19 cellular contexts compared by ENCODE assay signal in the genomic region with DNA sequence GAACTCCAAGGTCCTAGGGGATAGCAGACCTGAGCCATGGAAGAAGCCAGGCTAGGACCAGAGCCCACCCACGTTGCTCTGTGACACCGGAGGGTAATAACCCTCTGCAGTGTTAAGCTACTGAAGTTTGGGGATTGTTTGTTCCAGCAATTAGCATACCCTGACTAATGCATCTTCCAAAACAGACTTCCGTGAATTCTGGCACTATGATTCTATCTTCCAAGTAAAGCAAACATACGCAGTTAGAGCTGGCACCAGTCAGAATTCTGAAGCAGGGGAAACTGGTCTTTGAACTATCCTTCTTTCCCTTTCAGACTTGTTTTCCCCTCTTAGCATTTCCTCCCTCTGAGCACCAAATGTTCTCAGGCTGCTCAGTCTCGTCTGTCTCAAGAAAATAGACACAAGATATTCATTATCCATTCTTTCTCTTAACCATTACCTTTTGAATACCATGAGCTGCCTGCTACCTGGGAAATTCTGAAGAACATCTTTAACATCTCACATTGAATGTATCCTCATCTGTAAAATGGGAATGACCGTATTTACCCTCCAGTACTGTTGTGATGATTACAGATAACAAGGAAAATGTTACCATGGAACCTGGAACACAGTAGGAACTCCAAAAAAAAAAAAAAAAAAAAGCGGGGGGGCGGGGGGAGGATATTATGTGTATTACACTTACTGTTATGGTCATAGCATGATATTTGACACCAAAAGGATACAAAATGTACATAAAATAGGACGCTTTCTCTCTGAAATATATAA.
DNase-seq lines count a peak whose midpoint lies in the region; ATAC-seq and TF ChIP-seq lines count a peak whose summit lies in the region.
"Had no signal": no experiment of that assay in that cellular context is flagged by ENCODE, and none has a peak within 500 bp of the region (broad histone marks: within the 10 kb centered on the region; RNA-seq: fewer than 3 reads in every experiment).

No MANE protein-coding gene starts in this region.

- H3K27me3 ChIP-seq in right atrium auricular region (no peaks in the 10 kb centered on the region), parathyroid adenoma (ENCODE audit: control insufficient read depth, insufficient read depth, low read length) (no peaks in the 10 kb centered on the region), uterus (no peaks in the 10 kb centered on the region), tibial nerve (no peaks in the 10 kb centered on the region), aorta (ENCODE audit: control insufficient read depth in 1 of 2, insufficient read depth in 2 of 2, low read length in 1 of 2) (no peaks in the 10 kb centered on the region)
- H3K27me3 ChIP-seq: body of pancreas had no signal

- H3K4me2 ChIP-seq in parathyroid adenoma (ENCODE audit: low read length): no peak overlapping the region
- H3K4me2 ChIP-seq: A549 had no signal

- H3K36me3 Mint-ChIP-seq in endothelial cell (ENCODE audit: low read depth, unreplicated experiment): peaks cover 8% of the 10 kb centered on the region

- no peaks in the 10 kb centered on the region for H3K27me3 Mint-ChIP-seq in endothelial cell (ENCODE audit: unreplicated experiment)
- H3K27me3 Mint-ChIP-seq: activated naive CD8-positive, alpha-beta T cell treated with anti-CD3 and anti-CD28 coated beads, Interleukin-2, amount 10 ng/mL, durations not matched to agents 7 days and 5 days; B cell; type B pancreatic cell had no signal

- TF ChIP-seq CTCF in right atrium auricular region (IDR thresholded peaks at IDR 0.05): no peak
- TF ChIP-seq CTCF in endothelial cell (IDR thresholded peaks at IDR 0.05; ENCODE audit: unreplicated experiment): no peak
- no peak for TF ChIP-seq CTCF in parathyroid adenoma (IDR thresholded peaks at IDR 0.05)
- no peak for TF ChIP-seq CTCF in uterus (IDR thresholded peaks at IDR 0.05)
- TF ChIP-seq CTCF in tibial nerve (IDR thresholded peaks at IDR 0.05): no peak

- no peak overlapping the region for H3K9ac ChIP-seq in parathyroid adenoma

- DNase-seq in right atrium auricular region (ENCODE audit: low spot score): no peak
- no peak for DNase-seq in Right ventricle myocardium superior
- DNase-seq in endothelial cell (ENCODE audit: low spot score): no peak
- DNase-seq in uterus: no peak
- DNase-seq in tibial nerve (ENCODE audit: low spot score in 2 of 2): no peak
- DNase-seq in aorta: no peak
- DNase-seq: activated CD4-positive, alpha-beta T cell treated with anti-CD3 and anti-CD28 coated beads, Interleukin-2, amount 50 U/mL, for 48 hours; activated naive CD8-positive, alpha-beta T cell treated with anti-CD3 and anti-CD28 coated beads, Interleukin-2, amount 10 ng/mL, durations not matched to agents 7 days and 5 days; body of pancreas; endodermal cell; NCI-H2107; NCI-H510A; RPMI8226 had no signal

- peaks cover 31% of the 10 kb centered on the region for H3K4me1 Mint-ChIP-seq in endothelial cell (ENCODE audit: unreplicated experiment)

- H3K9me3 Mint-ChIP-seq in endothelial cell (ENCODE audit: unreplicated experiment): no peaks in the 10 kb centered on the region
- H3K9me3 Mint-ChIP-seq: endodermal cell; stimulated activated naive CD8-positive, alpha-beta T cell treated with anti-CD3 and anti-CD28 coated beads, Interleukin-15, Interleukin-2, amounts not matched to agents 100 ng/mL and 50 ng/mL, for 24 hours had no signal

- H3K27ac ChIP-seq in right atrium auricular region: peak overlapping the region; percentile 77 to 86
- peak overlapping the region; percentile 33 for H3K27ac ChIP-seq in parathyroid adenoma
- H3K27ac ChIP-seq in uterus: peak overlapping the region; percentile 7 to 11
- peak overlapping the region in 2 of 4 donors; percentile 6 to 32 for H3K27ac ChIP-seq in tibial nerve
- H3K27ac ChIP-seq in aorta (ENCODE audit: low read depth in 1 of 2, low read length in 2 of 2): no peak overlapping the region
- H3K27ac ChIP-seq: A549, body of pancreas had no signal

- H3K36me3 ChIP-seq in right atrium auricular region (no peaks in the 10 kb centered on the region), parathyroid adenoma (ENCODE audit: control insufficient read depth, insufficient read depth, low read length) (no peaks in the 10 kb centered on the region), uterus (no peaks in the 10 kb centered on the region), tibial nerve (no peaks in the 10 kb centered on the region), aorta (ENCODE audit: control insufficient read depth in 1 of 2, insufficient read depth in 2 of 2, low read length in 1 of 2) (no peaks in the 10 kb centered on the region)

- no peaks in the 10 kb centered on the region for H3K9me3 ChIP-seq in right atrium auricular region
- H3K9me3 ChIP-seq in parathyroid adenoma (ENCODE audit: control insufficient read depth, low read length): no peaks in the 10 kb centered on the region
- no peaks in the 10 kb centered on the region for H3K9me3 ChIP-seq in uterus
- H3K9me3 ChIP-seq in tibial nerve: no peaks in the 10 kb centered on the region
- H3K9me3 ChIP-seq in aorta (ENCODE audit: control insufficient read depth, low read length): no peaks in the 10 kb centered on the region
- H3K9me3 ChIP-seq: A549, body of pancreas had no signal

- TF ChIP-seq POLR2A in uterus (IDR thresholded peaks at IDR 0.05): no peak
- TF ChIP-seq POLR2A in tibial nerve (IDR thresholded peaks at IDR 0.05): no peak

- H3K4me3 ChIP-seq in right atrium auricular region (no peak overlapping the region), parathyroid adenoma (ENCODE audit: low read depth, low read length) (no peak overlapping the region), uterus (no peak overlapping the region), tibial nerve (no peak overlapping the region), aorta (ENCODE audit: low read length in 2 of 2) (no peak overlapping the region)
- H3K4me3 ChIP-seq: A549, body of pancreas had no signal

- H3K79me2 ChIP-seq in parathyroid adenoma: no peaks in the 10 kb centered on the region

- ATAC-seq in Right ventricle myocardium superior (ENCODE audit: poor library complexity) (no peak), GM18511 (IDR thresholded peaks at IDR 0.05; ENCODE audit: unreplicated experiment) (no peak), aorta (ENCODE audit: low FRiP score) (no peak)
- ATAC-seq: A549, body of pancreas had no signal

- no peak overlapping the region for H2AFZ ChIP-seq in parathyroid adenoma

- no peak for TF ChIP-seq EP300 in tibial nerve (IDR thresholded peaks at IDR 0.05)

- intact Hi-C loops in Right ventricle myocardium superior (cut with DNase I): no loop called here
- intact Hi-C loops in uterus (cut with DNase I; ENCODE audit: low total_unique reads): no loop called here
- intact Hi-C loops in aorta (cut with DNase I): loop anchor here in 1 of 2 donors (10.0 kb wide), 2 partner anchors 105 to 245 kb away; partner anchors contain the start of gene TCF4

- H3K4me1 ChIP-seq in right atrium auricular region: peaks cover 0 to 14% of the 10 kb centered on the region in 2 donors
- no peaks in the 10 kb centered on the region for H3K4me1 ChIP-seq in parathyroid adenoma
- H3K4me1 ChIP-seq in uterus: no peaks in the 10 kb centered on the region
- peaks cover 0 to 32% (median 0%) of the 10 kb centered on the region in 4 donors for H3K4me1 ChIP-seq in tibial nerve
- peaks cover 0 to 3% of the 10 kb centered on the region in 2 donors for H3K4me1 ChIP-seq in aorta (ENCODE audit: control insufficient read depth in 1 of 2, insufficient read depth in 2 of 2, low read length in 2 of 2)
- H3K4me1 ChIP-seq: A549, body of pancreas had no signal

- H3K27ac Mint-ChIP-seq in endothelial cell (ENCODE audit: unreplicated experiment): peak overlapping the region; percentile 76
- H3K27ac Mint-ChIP-seq: activated naive CD8-positive, alpha-beta T cell treated with anti-CD3 and anti-CD28 coated beads, Interleukin-2, amount 10 ng/mL, durations not matched to agents 7 days and 5 days; B cell; endodermal cell; stimulated activated naive CD8-positive, alpha-beta T cell treated with anti-CD3 and anti-CD28 coated beads, Interleukin-15, Interleukin-2, amounts not matched to agents 100 ng/mL and 50 ng/mL, for 24 hours; type B pancreatic cell had no signal

- 66 to 74% methylated on average over 9 of the region's 9 CpGs for WGBS in tibial nerve, 2 donors
- WGBS in aorta, 2 donors: 61 to 77% methylated on average over 9 of the region's 9 CpGs

- H3K4me3 Mint-ChIP-seq in endothelial cell (ENCODE audit: unreplicated experiment): no peak overlapping the region
- H3K4me3 Mint-ChIP-seq: activated naive CD8-positive, alpha-beta T cell treated with anti-CD3 and anti-CD28 coated beads, Interleukin-2, amount 10 ng/mL, durations not matched to agents 7 days and 5 days; endodermal cell; stimulated activated naive CD8-positive, alpha-beta T cell treated with anti-CD3 and anti-CD28 coated beads, Interleukin-15, Interleukin-2, amounts not matched to agents 100 ng/mL and 50 ng/mL, for 24 hours; type B pancreatic cell had no signal

Comparison
In these comparisons a context has a peak if more than half of its experiments do, and no peak if none do; other contexts are left out.
1. H3K27ac ChIP-seq: peak in right atrium auricular region (2 of 2), parathyroid adenoma (single experiment) and uterus (2 of 2); none in aorta (0 of 2).